In the genomic region with DNA sequence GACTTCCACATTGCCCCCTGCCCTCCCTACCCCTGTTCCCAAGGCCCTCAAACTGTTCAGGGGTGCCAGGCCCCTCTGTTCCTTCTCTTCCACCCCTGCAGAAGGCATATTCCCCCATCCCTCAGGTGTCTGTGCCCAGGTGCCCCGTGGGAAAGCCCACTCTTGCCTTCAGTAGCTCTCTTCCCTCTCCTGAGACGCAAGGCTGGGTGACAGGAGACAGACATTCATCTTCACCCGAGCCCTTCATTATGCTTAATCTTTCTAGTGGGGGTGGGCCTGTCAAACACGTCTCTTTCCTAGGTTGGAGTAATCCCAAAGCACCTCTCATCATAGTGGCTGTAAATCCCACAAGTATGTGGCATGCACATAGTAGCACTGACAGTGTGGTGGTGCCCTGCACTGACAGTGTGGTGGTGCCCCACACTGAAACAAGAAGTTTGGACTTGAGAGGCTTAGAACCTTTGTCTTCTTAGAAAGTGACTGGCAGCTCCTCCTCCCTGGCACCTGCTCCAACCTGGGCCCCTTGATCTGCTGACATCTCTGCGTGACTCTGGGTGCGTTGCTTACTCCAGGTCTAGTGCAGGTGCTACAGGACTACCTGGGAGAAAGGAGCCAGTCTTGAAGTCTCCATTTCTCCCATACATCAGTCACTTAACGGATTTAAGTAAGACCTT, we compare ENCODE assay signal across 1 cellular context.
TF ChIP-seq lines count a peak whose summit lies in the region.

No MANE protein-coding gene starts in this region.

TF ChIP-seq in SK-N-SH, 30 proteins besides CTCF, POLR2A, EP300 and RAD21 (continued from another document):
- TF ChIP-seq, protein P1, sequence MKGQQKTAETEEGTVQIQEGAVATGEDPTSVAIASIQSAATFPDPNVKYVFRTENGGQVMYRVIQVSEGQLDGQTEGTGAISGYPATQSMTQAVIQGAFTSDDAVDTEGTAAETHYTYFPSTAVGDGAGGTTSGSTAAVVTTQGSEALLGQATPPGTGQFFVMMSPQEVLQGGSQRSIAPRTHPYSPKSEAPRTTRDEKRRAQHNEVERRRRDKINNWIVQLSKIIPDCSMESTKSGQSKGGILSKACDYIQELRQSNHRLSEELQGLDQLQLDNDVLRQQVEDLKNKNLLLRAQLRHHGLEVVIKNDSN (IDR thresholded peaks at IDR 0.05; ENCODE audit: borderline replicate concordance, low read depth), result no peak
- TF ChIP-seq, protein P2, sequence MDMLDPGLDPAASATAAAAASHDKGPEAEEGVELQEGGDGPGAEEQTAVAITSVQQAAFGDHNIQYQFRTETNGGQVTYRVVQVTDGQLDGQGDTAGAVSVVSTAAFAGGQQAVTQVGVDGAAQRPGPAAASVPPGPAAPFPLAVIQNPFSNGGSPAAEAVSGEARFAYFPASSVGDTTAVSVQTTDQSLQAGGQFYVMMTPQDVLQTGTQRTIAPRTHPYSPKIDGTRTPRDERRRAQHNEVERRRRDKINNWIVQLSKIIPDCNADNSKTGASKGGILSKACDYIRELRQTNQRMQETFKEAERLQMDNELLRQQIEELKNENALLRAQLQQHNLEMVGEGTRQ (IDR thresholded peaks at IDR 0.05; ENCODE audit: borderline replicate concordance, low read depth, low read length), result no peak
- TF ChIP-seq, protein P3, sequence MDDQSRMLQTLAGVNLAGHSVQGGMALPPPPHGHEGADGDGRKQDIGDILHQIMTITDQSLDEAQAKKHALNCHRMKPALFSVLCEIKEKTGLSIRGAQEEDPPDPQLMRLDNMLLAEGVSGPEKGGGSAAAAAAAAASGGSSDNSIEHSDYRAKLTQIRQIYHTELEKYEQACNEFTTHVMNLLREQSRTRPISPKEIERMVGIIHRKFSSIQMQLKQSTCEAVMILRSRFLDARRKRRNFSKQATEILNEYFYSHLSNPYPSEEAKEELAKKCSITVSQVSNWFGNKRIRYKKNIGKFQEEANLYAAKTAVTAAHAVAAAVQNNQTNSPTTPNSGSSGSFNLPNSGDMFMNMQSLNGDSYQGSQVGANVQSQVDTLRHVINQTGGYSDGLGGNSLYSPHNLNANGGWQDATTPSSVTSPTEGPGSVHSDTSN (IDR thresholded peaks at IDR 0.05), result no peak
- no peak for TF ChIP-seq FOXM1 (IDR thresholded peaks at IDR 0.05; ENCODE audit: low read depth)
TF ChIP-seq in SK-N-SH: peak in this region for 0.
